Comparison of ENCODE assay signal across 36 cellular contexts in the genomic region with DNA sequence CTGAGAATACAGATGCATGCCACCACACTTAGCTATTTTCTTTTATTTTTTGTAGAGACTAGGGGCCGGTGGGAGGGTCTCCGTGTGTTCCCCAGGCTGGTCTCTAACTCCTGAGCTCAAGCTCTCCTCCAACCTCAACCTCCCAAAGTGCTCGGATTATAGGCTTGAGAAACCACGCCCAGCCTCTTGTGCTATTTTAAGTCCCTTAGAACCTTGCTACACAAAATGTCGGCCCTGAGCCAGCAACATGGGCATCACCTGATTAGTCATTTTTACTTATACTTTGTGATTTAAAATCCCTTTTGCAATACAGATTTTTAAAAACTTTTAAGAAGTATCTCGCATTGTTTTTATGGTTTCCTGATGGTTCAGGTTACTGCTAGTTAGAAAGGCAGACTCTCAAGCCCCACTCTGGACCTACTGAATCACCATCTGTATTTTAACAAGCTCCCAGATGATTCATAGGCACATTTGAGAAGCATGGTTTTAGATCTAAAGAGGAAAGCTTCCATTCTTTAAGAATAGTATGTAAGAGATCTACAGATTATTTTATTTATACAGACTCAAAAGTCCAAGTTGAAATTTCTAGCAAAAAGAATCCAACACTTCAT.
"Had no signal": no experiment of that assay in that cellular context is flagged by ENCODE, and none has a peak within 500 bp of the region (broad histone marks: within the 10 kb centered on the region; RNA-seq: fewer than 3 reads in every experiment).

No MANE protein-coding gene starts in this region.

- H3K4me3 ChIP-seq: ascending aorta, cardiac muscle cell had no signal

- ATAC-seq: activated CD8-positive, alpha-beta T cell treated with anti-CD3 and anti-CD28 coated beads for 36 hours; activated naive CD8-positive, alpha-beta T cell treated with anti-CD3 and anti-CD28 coated beads, Interleukin-2, amount 50 U/mL, for 24 hours; activated T-cell treated with anti-CD3 and anti-CD28 coated beads, Interleukin-2, amount 50 U/mL, for 4 hours; activated T-cell treated with anti-CD3 and anti-CD28 coated beads, Interleukin-2, amount 50 U/mL, for 72 hours had no signal

- H3K9me3 Mint-ChIP-seq: activated CD4-positive, alpha-beta memory T cell treated with anti-CD3 and anti-CD28 coated beads for 36 hours; activated CD4-positive, alpha-beta T cell treated with anti-CD3 and anti-CD28 coated beads, Interleukin-2, amount 10 ng/mL, durations not matched to agents 24 days and 14 days; activated naive CD4-positive, alpha-beta T cell treated with anti-CD3 and anti-CD28 coated beads, Interleukin-2, amount 10 ng/mL, durations not matched to agents 7 days and 5 days; activated naive CD8-positive, alpha-beta T cell treated with anti-CD3 and anti-CD28 coated beads, Interleukin-2, amount 50 U/mL, for 24 hours; activated T-cell treated with anti-CD3 and anti-CD28 coated beads, Interleukin-2, amount 50 U/mL, for 4 hours; activated T-helper 1 cell treated with anti-CD3 and anti-CD28 coated beads, Interleukin-12 subunit alpha, Interleukin-12 subunit beta, Interleukin-2, Interleukin-4 antibody, amounts not matched to agents 30 ng/mL and 10 ng/mL and 1 ng/mL, durations not matched to agents 14 hours and 24 hours and 36 hours; activated T-helper 2 cell treated with anti-CD3 and anti-CD28 coated beads, Interferon-gamma antibody, Interleukin-2, Interleukin-4, amounts not matched to agents 10 μg/mL and 5 μg/mL and 100 μg/mL, durations not matched to agents 14 hours and 24 hours and 36 hours; T-helper 1 cell treated with Interleukin-12 subunit alpha and Interleukin-12 subunit beta and Interleukin-4 antibody, amounts not matched to agents 30 μg/mL and 1 μg/mL, for 36 hours; T-helper 2 cell treated with Interferon-gamma antibody and Interleukin-4, amounts not matched to agents 5 μg/mL and 100 μg/mL, for 36 hours had no signal

- H3K9me3 ChIP-seq: ascending aorta had no signal

- H3K27ac Mint-ChIP-seq: activated B cell treated with CpG ODN at 0.5 μM for 24 hours; activated CD4-positive, alpha-beta memory T cell treated with anti-CD3 and anti-CD28 coated beads for 36 hours; activated CD4-positive, alpha-beta T cell treated with anti-CD3 and anti-CD28 coated beads, Interleukin-2, amount 10 ng/mL, durations not matched to agents 24 days and 14 days; activated CD8-positive, alpha-beta T cell treated with anti-CD3 and anti-CD28 coated beads for 36 hours; activated naive CD4-positive, alpha-beta T cell treated with anti-CD3 and anti-CD28 coated beads, Interleukin-2, amount 10 ng/mL, durations not matched to agents 7 days and 5 days; activated naive CD4-positive, alpha-beta T cell treated with anti-CD3 and anti-CD28 coated beads, Interleukin-2, amount 50 U/mL, for 24 hours; activated naive CD8-positive, alpha-beta T cell; activated naive CD8-positive, alpha-beta T cell treated with anti-CD3 and anti-CD28 coated beads, Interleukin-2, amount 10 ng/mL, durations not matched to agents 7 days and 5 days; activated naive CD8-positive, alpha-beta T cell treated with anti-CD3 and anti-CD28 coated beads, Interleukin-2, amount 50 U/mL, for 24 hours; activated T-cell treated with anti-CD3 and anti-CD28 coated beads, Interleukin-2, amount 50 U/mL, for 72 hours; activated T-helper 1 cell treated with anti-CD3 and anti-CD28 coated beads, Interleukin-12 subunit alpha, Interleukin-12 subunit beta, Interleukin-2, Interleukin-4 antibody, amounts not matched to agents 30 ng/mL and 10 ng/mL and 1 ng/mL, durations not matched to agents 14 hours and 24 hours and 36 hours; activated T-helper 2 cell treated with anti-CD3 and anti-CD28 coated beads, Interferon-gamma antibody, Interleukin-2, Interleukin-4, amounts not matched to agents 10 μg/mL and 5 μg/mL and 100 μg/mL, durations not matched to agents 14 hours and 24 hours and 36 hours; brain; T-helper 1 cell treated with Interleukin-12 subunit alpha and Interleukin-12 subunit beta and Interleukin-4 antibody, amounts not matched to agents 30 μg/mL and 1 μg/mL, for 36 hours; T-helper 2 cell treated with Interferon-gamma antibody and Interleukin-4, amounts not matched to agents 5 μg/mL and 100 μg/mL, for 36 hours had no signal

- H3K27me3 ChIP-seq: ascending aorta, cardiac muscle cell had no signal

- H3K4me1 Mint-ChIP-seq: activated B cell treated with CpG ODN at 0.5 μM for 24 hours; activated CD4-positive, alpha-beta T cell treated with anti-CD3 and anti-CD28 coated beads, Interleukin-2, amount 10 ng/mL, durations not matched to agents 24 days and 14 days; activated naive CD4-positive, alpha-beta T cell treated with anti-CD3 and anti-CD28 coated beads, Interleukin-2, amount 10 ng/mL, durations not matched to agents 7 days and 5 days; activated naive CD4-positive, alpha-beta T cell treated with anti-CD3 and anti-CD28 coated beads, Interleukin-2, amount 50 U/mL, for 24 hours; activated naive CD8-positive, alpha-beta T cell treated with anti-CD3 and anti-CD28 coated beads, Interleukin-2, amount 10 ng/mL, durations not matched to agents 7 days and 5 days; activated naive CD8-positive, alpha-beta T cell treated with anti-CD3 and anti-CD28 coated beads, Interleukin-2, amount 50 U/mL, for 24 hours; brain; central memory CD8-positive, alpha-beta T cell had no signal

- H3K36me3 ChIP-seq: ascending aorta, cardiac muscle cell had no signal

- H3K27ac ChIP-seq: ascending aorta, cardiac muscle cell, VCaP had no signal

- DNase-seq: activated B cell treated with CpG ODN at 0.5 μM for 24 hours; activated CD4-positive, alpha-beta memory T cell treated with anti-CD3 and anti-CD28 coated beads for 36 hours; activated CD4-positive, alpha-beta T cell treated with anti-CD3 and anti-CD28 coated beads for 4 hours; activated CD4-positive, alpha-beta T cell treated with anti-CD3 and anti-CD28 coated beads, Interleukin-2, amount 10 ng/mL, durations not matched to agents 24 days and 14 days; activated CD4-positive, alpha-beta T cell treated with anti-CD3 and anti-CD28 coated beads, Interleukin-2, amount 50 U/mL, for 1 hour; activated CD4-positive, alpha-beta T cell treated with anti-CD3 and anti-CD28 coated beads, Interleukin-2, amount 50 U/mL, for 4 hours; activated CD4-positive, CD25-positive, alpha-beta regulatory T cell treated with anti-CD3 and anti-CD28 coated beads, Interleukin-2, amount 50 U/mL, for 72 hours; activated CD8-positive, alpha-beta memory T cell treated with anti-CD3 and anti-CD28 coated beads, Interleukin-2, amount 50 U/mL, for 4 hours; activated CD8-positive, alpha-beta T cell treated with anti-CD3 and anti-CD28 coated beads for 36 hours; activated effector memory CD4-positive, alpha-beta T cell treated with Interleukin-2 at 50 U/mL for 16 hours; activated gamma-delta T cell; activated naive CD4-positive, alpha-beta T cell treated with anti-CD3 and anti-CD28 coated beads, Interleukin-2, amount 10 ng/mL, durations not matched to agents 7 days and 5 days; activated naive CD4-positive, alpha-beta T cell treated with Interleukin-2 at 50 U/mL for 16 hours; activated naive CD8-positive, alpha-beta T cell treated with anti-CD3 and anti-CD28 coated beads, Interleukin-2, amount 10 ng/mL, durations not matched to agents 7 days and 5 days; activated naive CD8-positive, alpha-beta T cell treated with anti-CD3 and anti-CD28 coated beads, Interleukin-2, amount 50 U/mL, for 24 hours; activated T-cell treated with anti-CD3 and anti-CD28 coated beads for 4 hours; activated T-cell treated with anti-CD3 and anti-CD28 coated beads, Interleukin-2, amount 50 U/mL, for 1 hour; activated T-cell treated with anti-CD3 and anti-CD28 coated beads, Interleukin-2, amount 50 U/mL, for 4 hours; activated T-cell treated with anti-CD3 and anti-CD28 coated beads, Interleukin-2, amount 50 U/mL, for 72 hours; amygdala; anterior cingulate cortex; caudate nucleus; cerebellar nuclear complex; T-helper 2 cell; T-helper 9 cell had no signal

- H3K4me3 Mint-ChIP-seq: activated B cell treated with CpG ODN at 0.5 μM for 24 hours; activated CD4-positive, alpha-beta memory T cell treated with anti-CD3 and anti-CD28 coated beads for 36 hours; activated CD4-positive, alpha-beta T cell treated with anti-CD3 and anti-CD28 coated beads, Interleukin-2, amount 10 ng/mL, durations not matched to agents 24 days and 14 days; activated CD8-positive, alpha-beta T cell treated with anti-CD3 and anti-CD28 coated beads for 36 hours; activated naive CD4-positive, alpha-beta T cell treated with anti-CD3 and anti-CD28 coated beads, Interleukin-2, amount 10 ng/mL, durations not matched to agents 7 days and 5 days; activated naive CD4-positive, alpha-beta T cell treated with anti-CD3 and anti-CD28 coated beads, Interleukin-2, amount 50 U/mL, for 24 hours; activated naive CD8-positive, alpha-beta T cell; activated naive CD8-positive, alpha-beta T cell treated with anti-CD3 and anti-CD28 coated beads, Interleukin-2, amount 10 ng/mL, durations not matched to agents 7 days and 5 days; activated naive CD8-positive, alpha-beta T cell treated with anti-CD3 and anti-CD28 coated beads, Interleukin-2, amount 50 U/mL, for 24 hours; activated T-cell treated with anti-CD3 and anti-CD28 coated beads, Interleukin-2, amount 50 U/mL, for 4 hours; activated T-cell treated with anti-CD3 and anti-CD28 coated beads, Interleukin-2, amount 50 U/mL, for 72 hours; activated T-helper 1 cell treated with anti-CD3 and anti-CD28 coated beads, Interleukin-12 subunit alpha, Interleukin-12 subunit beta, Interleukin-2, Interleukin-4 antibody, amounts not matched to agents 30 ng/mL and 10 ng/mL and 1 ng/mL, durations not matched to agents 14 hours and 24 hours and 36 hours; brain; central memory CD8-positive, alpha-beta T cell; T-helper 1 cell treated with Interleukin-12 subunit alpha and Interleukin-12 subunit beta and Interleukin-4 antibody, amounts not matched to agents 30 μg/mL and 1 μg/mL, for 36 hours; T-helper 2 cell treated with Interferon-gamma antibody and Interleukin-4, amounts not matched to agents 5 μg/mL and 100 μg/mL, for 36 hours had no signal

- H3K4me1 ChIP-seq: ascending aorta had no signal

- H3K27me3 Mint-ChIP-seq: activated B cell treated with CpG ODN at 0.5 μM for 24 hours; activated CD4-positive, alpha-beta memory T cell treated with anti-CD3 and anti-CD28 coated beads for 36 hours; activated CD4-positive, alpha-beta T cell treated with anti-CD3 and anti-CD28 coated beads, Interleukin-2, amount 10 ng/mL, durations not matched to agents 24 days and 14 days; activated CD8-positive, alpha-beta T cell treated with anti-CD3 and anti-CD28 coated beads for 36 hours; activated naive CD4-positive, alpha-beta T cell treated with anti-CD3 and anti-CD28 coated beads, Interleukin-2, amount 10 ng/mL, durations not matched to agents 7 days and 5 days; activated naive CD8-positive, alpha-beta T cell treated with anti-CD3 and anti-CD28 coated beads, Interleukin-2, amount 50 U/mL, for 24 hours; central memory CD8-positive, alpha-beta T cell had no signal

- H3K36me3 Mint-ChIP-seq: activated CD4-positive, alpha-beta memory T cell treated with anti-CD3 and anti-CD28 coated beads for 36 hours; activated naive CD4-positive, alpha-beta T cell treated with anti-CD3 and anti-CD28 coated beads, Interleukin-2, amount 10 ng/mL, durations not matched to agents 7 days and 5 days; activated naive CD4-positive, alpha-beta T cell treated with anti-CD3 and anti-CD28 coated beads, Interleukin-2, amount 50 U/mL, for 24 hours; activated naive CD8-positive, alpha-beta T cell; activated naive CD8-positive, alpha-beta T cell treated with anti-CD3 and anti-CD28 coated beads, Interleukin-2, amount 10 ng/mL, durations not matched to agents 7 days and 5 days; brain had no signal
